ENCODE assay signal across 13 cellular contexts in the genomic region with DNA sequence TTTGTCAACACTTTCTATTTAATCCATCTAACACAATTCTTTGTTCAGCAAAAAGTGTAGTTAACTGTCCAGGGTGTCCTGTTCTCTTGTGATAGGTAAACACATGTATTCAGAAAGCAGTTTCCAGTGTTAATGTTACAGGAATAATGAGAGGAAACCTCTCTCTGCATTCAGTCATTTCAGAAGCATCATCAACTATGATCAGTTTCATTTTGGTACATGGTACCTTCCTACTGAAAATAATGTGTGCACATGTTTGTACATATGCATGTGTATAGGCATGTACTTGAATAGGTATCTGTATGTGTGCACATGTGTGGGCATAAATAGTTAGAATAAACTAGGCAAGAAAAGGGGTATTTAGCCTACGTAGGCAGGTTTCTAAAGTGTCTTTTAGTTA.
A peak's percentile ranks its signal among the peaks of the same experiment; 100 is the strongest.
DNase-seq lines count a peak whose midpoint lies in the region; ATAC-seq and TF ChIP-seq lines count a peak whose summit lies in the region.
"Had no signal": no experiment of that assay in that cellular context is flagged by ENCODE, and none has a peak within 500 bp of the region (broad histone marks: within the 10 kb centered on the region; RNA-seq: fewer than 3 reads in every experiment).

No MANE protein-coding gene starts in this region.

- DNase-seq in NCI-H1417 (lab: John Stamatoyannopoulos, UW) = no peak
- no peak for DNase-seq in NCI-H1417 treated with DMSO at 0.1 percent for 48 hours (lab: John Stamatoyannopoulos, UW)
- no peak for DNase-seq in head of caudate nucleus
- DNase-seq: Caco-2; CD8-positive, alpha-beta T cell; DND-41; GDM1; HCEC 1CT; HFFc6 had no signal

- intact Hi-C loops in head of caudate nucleus (cut with DNase I) = no loop called here

- ATAC-seq in GM18499 (IDR thresholded peaks at IDR 0.05; ENCODE audit: insufficient read depth, unreplicated experiment) (peak; percentile 49), HG02852 (IDR thresholded peaks at IDR 0.05; ENCODE audit: unreplicated experiment) (peak; percentile 52), SK-N-SH treated with all-trans-retinoic acid at 6 μM for 48 hours (peak; percentile 24; the same call in 1 of the 3 replicates)
- ATAC-seq: CD8-positive, alpha-beta T cell; K562 had no signal

TF ChIP-seq in SK-N-SH treated with all-trans-retinoic acid at 6 μM for 48 hours, 23 proteins besides CTCF, POLR2A, EP300 and RAD21:
- TF ChIP-seq ESRRG (CRISPR knock-in tag; IDR thresholded peaks at IDR 0.05) = no peak
- no peak for TF ChIP-seq GLIS3 (CRISPR knock-in tag; IDR thresholded peaks at IDR 0.05)
- TF ChIP-seq, protein P1, sequence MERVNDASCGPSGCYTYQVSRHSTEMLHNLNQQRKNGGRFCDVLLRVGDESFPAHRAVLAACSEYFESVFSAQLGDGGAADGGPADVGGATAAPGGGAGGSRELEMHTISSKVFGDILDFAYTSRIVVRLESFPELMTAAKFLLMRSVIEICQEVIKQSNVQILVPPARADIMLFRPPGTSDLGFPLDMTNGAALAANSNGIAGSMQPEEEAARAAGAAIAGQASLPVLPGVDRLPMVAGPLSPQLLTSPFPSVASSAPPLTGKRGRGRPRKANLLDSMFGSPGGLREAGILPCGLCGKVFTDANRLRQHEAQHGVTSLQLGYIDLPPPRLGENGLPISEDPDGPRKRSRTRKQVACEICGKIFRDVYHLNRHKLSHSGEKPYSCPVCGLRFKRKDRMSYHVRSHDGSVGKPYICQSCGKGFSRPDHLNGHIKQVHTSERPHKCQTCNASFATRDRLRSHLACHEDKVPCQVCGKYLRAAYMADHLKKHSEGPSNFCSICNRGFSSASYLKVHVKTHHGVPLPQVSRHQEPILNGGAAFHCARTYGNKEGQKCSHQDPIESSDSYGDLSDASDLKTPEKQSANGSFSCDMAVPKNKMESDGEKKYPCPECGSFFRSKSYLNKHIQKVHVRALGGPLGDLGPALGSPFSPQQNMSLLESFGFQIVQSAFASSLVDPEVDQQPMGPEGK (CRISPR knock-in tag; IDR thresholded peaks at IDR 0.05; ENCODE audit: borderline replicate concordance) = no peak
- no peak for TF ChIP-seq ZNF70 (CRISPR knock-in tag; IDR thresholded peaks at IDR 0.05)
- TF ChIP-seq ZNF565 (CRISPR knock-in tag; conservative IDR thresholded peaks at IDR 0.05; ENCODE audit: low read depth) = no peak
- no peak for TF ChIP-seq TCF4 (CRISPR knock-in tag; IDR thresholded peaks at IDR 0.05; ENCODE audit: borderline replicate concordance)
- no peak for TF ChIP-seq ISL1 (CRISPR knock-in tag; IDR thresholded peaks at IDR 0.05)
- TF ChIP-seq BACH2 (CRISPR knock-in tag; IDR thresholded peaks at IDR 0.05; ENCODE audit: borderline replicate concordance) = no peak
- no peak for TF ChIP-seq ZFP30 (CRISPR knock-in tag; IDR thresholded peaks at IDR 0.05)
- TF ChIP-seq CSDC2 (CRISPR knock-in tag; IDR thresholded peaks at IDR 0.05) = no peak
- no peak for TF ChIP-seq ZC3H10 (CRISPR knock-in tag; IDR thresholded peaks at IDR 0.05)
- TF ChIP-seq, protein P2, sequence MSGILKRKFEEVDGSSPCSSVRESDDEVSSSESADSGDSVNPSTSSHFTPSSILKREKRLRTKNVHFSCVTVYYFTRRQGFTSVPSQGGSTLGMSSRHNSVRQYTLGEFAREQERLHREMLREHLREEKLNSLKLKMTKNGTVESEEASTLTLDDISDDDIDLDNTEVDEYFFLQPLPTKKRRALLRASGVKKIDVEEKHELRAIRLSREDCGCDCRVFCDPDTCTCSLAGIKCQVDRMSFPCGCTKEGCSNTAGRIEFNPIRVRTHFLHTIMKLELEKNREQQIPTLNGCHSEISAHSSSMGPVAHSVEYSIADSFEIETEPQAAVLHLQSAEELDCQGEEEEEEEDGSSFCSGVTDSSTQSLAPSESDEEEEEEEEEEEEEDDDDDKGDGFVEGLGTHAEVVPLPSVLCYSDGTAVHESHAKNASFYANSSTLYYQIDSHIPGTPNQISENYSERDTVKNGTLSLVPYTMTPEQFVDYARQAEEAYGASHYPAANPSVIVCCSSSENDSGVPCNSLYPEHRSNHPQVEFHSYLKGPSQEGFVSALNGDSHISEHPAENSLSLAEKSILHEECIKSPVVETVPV (CRISPR knock-in tag; IDR thresholded peaks at IDR 0.05) = no peak
- no peak for TF ChIP-seq ZNF8 (CRISPR knock-in tag; IDR thresholded peaks at IDR 0.05)
- TF ChIP-seq, protein P3, sequence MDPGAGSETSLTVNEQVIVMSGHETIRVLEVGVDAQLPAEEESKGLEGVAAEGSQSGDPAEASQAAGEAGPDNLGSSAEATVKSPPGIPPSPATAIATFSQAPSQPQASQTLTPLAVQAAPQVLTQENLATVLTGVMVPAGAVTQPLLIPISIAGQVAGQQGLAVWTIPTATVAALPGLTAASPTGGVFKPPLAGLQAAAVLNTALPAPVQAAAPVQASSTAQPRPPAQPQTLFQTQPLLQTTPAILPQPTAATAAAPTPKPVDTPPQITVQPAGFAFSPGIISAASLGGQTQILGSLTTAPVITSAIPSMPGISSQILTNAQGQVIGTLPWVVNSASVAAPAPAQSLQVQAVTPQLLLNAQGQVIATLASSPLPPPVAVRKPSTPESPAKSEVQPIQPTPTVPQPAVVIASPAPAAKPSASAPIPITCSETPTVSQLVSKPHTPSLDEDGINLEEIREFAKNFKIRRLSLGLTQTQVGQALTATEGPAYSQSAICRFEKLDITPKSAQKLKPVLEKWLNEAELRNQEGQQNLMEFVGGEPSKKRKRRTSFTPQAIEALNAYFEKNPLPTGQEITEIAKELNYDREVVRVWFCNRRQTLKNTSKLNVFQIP (CRISPR knock-in tag; IDR thresholded peaks at IDR 0.05; ENCODE audit: borderline replicate concordance, low read depth) = no peak
- TF ChIP-seq TOX (CRISPR knock-in tag; IDR thresholded peaks at IDR 0.05; ENCODE audit: borderline replicate concordance) = no peak
- no peak for TF ChIP-seq ARNTL (CRISPR knock-in tag; IDR thresholded peaks at IDR 0.05; ENCODE audit: borderline replicate concordance, low read depth)
- TF ChIP-seq SNAI2 (CRISPR knock-in tag; IDR thresholded peaks at IDR 0.05) = no peak
- TF ChIP-seq, protein P4, sequence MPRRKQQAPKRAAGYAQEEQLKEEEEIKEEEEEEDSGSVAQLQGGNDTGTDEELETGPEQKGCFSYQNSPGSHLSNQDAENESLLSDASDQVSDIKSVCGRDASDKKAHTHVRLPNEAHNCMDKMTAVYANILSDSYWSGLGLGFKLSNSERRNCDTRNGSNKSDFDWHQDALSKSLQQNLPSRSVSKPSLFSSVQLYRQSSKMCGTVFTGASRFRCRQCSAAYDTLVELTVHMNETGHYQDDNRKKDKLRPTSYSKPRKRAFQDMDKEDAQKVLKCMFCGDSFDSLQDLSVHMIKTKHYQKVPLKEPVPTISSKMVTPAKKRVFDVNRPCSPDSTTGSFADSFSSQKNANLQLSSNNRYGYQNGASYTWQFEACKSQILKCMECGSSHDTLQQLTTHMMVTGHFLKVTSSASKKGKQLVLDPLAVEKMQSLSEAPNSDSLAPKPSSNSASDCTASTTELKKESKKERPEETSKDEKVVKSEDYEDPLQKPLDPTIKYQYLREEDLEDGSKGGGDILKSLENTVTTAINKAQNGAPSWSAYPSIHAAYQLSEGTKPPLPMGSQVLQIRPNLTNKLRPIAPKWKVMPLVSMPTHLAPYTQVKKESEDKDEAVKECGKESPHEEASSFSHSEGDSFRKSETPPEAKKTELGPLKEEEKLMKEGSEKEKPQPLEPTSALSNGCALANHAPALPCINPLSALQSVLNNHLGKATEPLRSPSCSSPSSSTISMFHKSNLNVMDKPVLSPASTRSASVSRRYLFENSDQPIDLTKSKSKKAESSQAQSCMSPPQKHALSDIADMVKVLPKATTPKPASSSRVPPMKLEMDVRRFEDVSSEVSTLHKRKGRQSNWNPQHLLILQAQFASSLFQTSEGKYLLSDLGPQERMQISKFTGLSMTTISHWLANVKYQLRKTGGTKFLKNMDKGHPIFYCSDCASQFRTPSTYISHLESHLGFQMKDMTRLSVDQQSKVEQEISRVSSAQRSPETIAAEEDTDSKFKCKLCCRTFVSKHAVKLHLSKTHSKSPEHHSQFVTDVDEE (CRISPR knock-in tag; IDR thresholded peaks at IDR 0.05) = no peak
- no peak for TF ChIP-seq PPARA (CRISPR knock-in tag; IDR thresholded peaks at IDR 0.05; ENCODE audit: borderline replicate concordance)
TF ChIP-seq in SK-N-SH treated with all-trans-retinoic acid at 6 μM for 48 hours: peak in this region for 0.
